8 cellular contexts compared by ENCODE assay signal in genomic region chr14:70808023-70808401, GRCh38. TPM values are rescaled to one million over a fixed set of nuclear protein-coding genes. Genes with fewer than 3 reads are reported as not detected.
DNase-seq lines count a peak whose midpoint lies in the region; ATAC-seq, FAIRE-seq and TF ChIP-seq lines count a peak whose summit lies in the region.

No MANE protein-coding gene starts in this region.

- DNase-seq in A549 (ENCODE audit: low read depth in 1 of 2, low spot score in 1 of 2) (peak; percentile 68 to 71), SK-N-MC (ENCODE audit: low read depth, low spot score) (no peak), astrocyte of the spinal cord (ENCODE audit: low read depth, low spot score) (no peak), mesendoderm (peak; percentile 91), foreskin melanocyte (no peak)
- DNase-seq in stimulated activated naive CD8-positive, alpha-beta T cell treated with anti-CD3 and anti-CD28 coated beads, Interleukin-15, amount 100 ng/mL, for 72 hours: peak; percentile 62 to 65

- peaks cover 28% of the 10 kb centered on the region for H3K4me1 ChIP-seq in A549
- no peaks in the 10 kb centered on the region for H3K4me1 ChIP-seq in mesendoderm (ENCODE audit: control insufficient read depth, low read depth, low read length)

- no peak overlapping the region for H3K18ac ChIP-seq in mesendoderm (ENCODE audit: low read length)

- H3K9me3 Mint-ChIP-seq in stimulated activated naive CD8-positive, alpha-beta T cell treated with anti-CD3 and anti-CD28 coated beads, Interleukin-15, amount 100 ng/mL, for 72 hours: no peaks in the 10 kb centered on the region

- CTCF ChIA-PET in A549 (lab: Yijun Ruan, JAX): interaction anchor here (4.2 kb wide), 1 partner anchor 9 kb away, joined by 20 read pairs; no protein-coding TSS in a partner anchor

- H3K23ac ChIP-seq in mesendoderm (ENCODE audit: low read length): no peak overlapping the region

- H3K4me3 ChIP-seq in A549 (peak overlapping the region; percentile 72), SK-N-MC (peak overlapping the region; percentile 80), astrocyte of the spinal cord (ENCODE audit: low read depth, low read length) (peak overlapping the region; percentile 57), mesendoderm (ENCODE audit: low read length) (peak overlapping the region; percentile 52)

- peak overlapping the region; percentile 71 for H3K56ac ChIP-seq in mesendoderm (ENCODE audit: low read length)

- H3K36me3 ChIP-seq in SK-N-MC (ENCODE audit: insufficient read depth, low read length): no peaks in the 10 kb centered on the region
- no peaks in the 10 kb centered on the region for H3K36me3 ChIP-seq in mesendoderm (ENCODE audit: control insufficient read depth, insufficient read depth, low read length)

- H3K4me3 Mint-ChIP-seq in stimulated activated naive CD8-positive, alpha-beta T cell treated with anti-CD3 and anti-CD28 coated beads, Interleukin-15, amount 100 ng/mL, for 72 hours: peak overlapping the region; percentile 83 to 90

- no peak for TF ChIP-seq RAD21 in A549 (conservative IDR thresholded peaks at IDR 0.05 in 1 of 2, IDR thresholded peaks at IDR 0.05 in 1 of 2)

- H3K9ac ChIP-seq in SK-N-MC (ENCODE audit: insufficient read length) (no peak overlapping the region), mesendoderm (ENCODE audit: low read length) (peak overlapping the region; percentile 67)

- H3K27ac Mint-ChIP-seq in stimulated activated naive CD8-positive, alpha-beta T cell treated with anti-CD3 and anti-CD28 coated beads, Interleukin-15, amount 100 ng/mL, for 72 hours: peak overlapping the region; percentile 42 to 52

- POLR2A ChIA-PET in A549 (lab: Yijun Ruan, JAX): interaction anchor here (0.6 to 2.5 kb wide), 3 partner anchors 10 to 169 kb away, joined by 3 to 18 read pairs (median 5); no protein-coding TSS in a partner anchor

- TF ChIP-seq EP300 in A549 (IDR thresholded peaks at IDR 0.05): no peak

- H3K4ac ChIP-seq in mesendoderm (ENCODE audit: low read depth, low read length): no peak overlapping the region

- H3K27me3 ChIP-seq in mesendoderm (ENCODE audit: insufficient read depth, low read length, poor library complexity): no peaks in the 10 kb centered on the region

- no peak overlapping the region for H2BK5ac ChIP-seq in mesendoderm (ENCODE audit: low read length)

- no peak for TF ChIP-seq POLR2A in A549 (IDR thresholded peaks at IDR 0.05; ENCODE audit: low read length)
- TF ChIP-seq POLR2A in GM19193 (IDR thresholded peaks at IDR 0.05; ENCODE audit: extremely low read depth, insufficient read depth, insufficient read length): peak; percentile 24

- H2AK5ac ChIP-seq in mesendoderm (ENCODE audit: low read length): no peak overlapping the region

- no peaks in the 10 kb centered on the region for H3K27me3 Mint-ChIP-seq in stimulated activated naive CD8-positive, alpha-beta T cell treated with anti-CD3 and anti-CD28 coated beads, Interleukin-15, amount 100 ng/mL, for 72 hours

- FAIRE-seq in A549 (lab: Jason Lieb, UNC): peak; percentile 49

- H4K5ac ChIP-seq in mesendoderm (ENCODE audit: low read length): no peak overlapping the region

- peaks cover 15% of the 10 kb centered on the region for H3K4me1 Mint-ChIP-seq in stimulated activated naive CD8-positive, alpha-beta T cell treated with anti-CD3 and anti-CD28 coated beads, Interleukin-15, amount 100 ng/mL, for 72 hours

- H3K9me3 ChIP-seq in A549 (no peaks in the 10 kb centered on the region), SK-N-MC (ENCODE audit: low read depth, low read length) (no peaks in the 10 kb centered on the region)

- WGBS in A549 (ENCODE audit: missing lambda C conversion rate): 4% methylated on average over 6 of the region's 6 CpGs
- no CpG with 5 or more reads among the region's 6 CpGs for WGBS in mesendoderm (ENCODE audit: extremely low coverage, insufficient coverage, low lambda C conversion rate)

- no peak overlapping the region for H4K8ac ChIP-seq in mesendoderm (ENCODE audit: low read depth, low read length)

- peaks cover 25% of the 10 kb centered on the region for H3K79me1 ChIP-seq in mesendoderm (ENCODE audit: low read length)

- H3K4me2 ChIP-seq in A549 (peak overlapping the region; percentile 70), mesendoderm (ENCODE audit: low read length) (peak overlapping the region; percentile 66)

- peaks cover 27% of the 10 kb centered on the region for H3K79me2 ChIP-seq in mesendoderm (ENCODE audit: control insufficient read depth, insufficient read depth, low read length)

- H3K27ac ChIP-seq in A549 (peak overlapping the region; percentile 81 to 91), SK-N-MC (no peak overlapping the region), mesendoderm (ENCODE audit: low read depth, low read length) (peak overlapping the region; percentile 38)

- in situ Hi-C loops in astrocyte of the spinal cord (cut with HindIII; ENCODE audit: low sequenced_read_pairs): no loop called here

- no peak overlapping the region for H2BK120ac ChIP-seq in mesendoderm (ENCODE audit: low read depth, low read length)

- no peak for TF ChIP-seq CTCF in A549 (IDR thresholded peaks at IDR 0.05)
- no peak for TF ChIP-seq CTCF in astrocyte of the spinal cord (IDR thresholded peaks at IDR 0.05; ENCODE audit: low read depth, low read length)

- H2BK15ac ChIP-seq in mesendoderm (replicated peaks; ENCODE audit: low read depth): no peak overlapping the region

- ATAC-seq in A549 (peak; percentile 31 to 55), HG03521 (IDR thresholded peaks at IDR 0.05; ENCODE audit: unreplicated experiment) (no peak)
- ATAC-seq in stimulated activated naive CD8-positive, alpha-beta T cell treated with anti-CD3 and anti-CD28 coated beads, Interleukin-15, amount 100 ng/mL, for 72 hours: peak; percentile 47

TF ChIP-seq in A549, 52 proteins besides CTCF, POLR2A, EP300 and RAD21:
- TF ChIP-seq KDM5A (IDR thresholded peaks at IDR 0.05): no peak
- 0 out of 2 replicates have a peak, but pooled peaks have one; percentile 30 for TF ChIP-seq MAX (IDR thresholded peaks at IDR 0.05)
- no peak for TF ChIP-seq HOXB13 (CRISPR knock-in tag; IDR thresholded peaks at IDR 0.05; ENCODE audit: low read depth)

RNA-seq across cellular contexts. Expression of gene MAP3K9, which starts 1.3 kb away (rescaled TPM):
- polyA plus RNA-seq in A549 (2011; rRNA removed) (8.5 and 10.2 TPM in 2 replicates), A549 (2017; fragmentation: RNase III; extraction: RNeasy Plus Mini Kit Qiagen cat#74134 plus additional on column Dnase treatment) (5.3 to 6.1 TPM (median 5.4 TPM) in 3 replicates)
- 3.0 and 3.8 TPM in 2 replicates for polyA plus RNA-seq in A549 (2012; cell fraction: cytosol; rRNA removed)
- 6.1 and 7.3 TPM in 2 replicates for polyA plus RNA-seq in A549 (2012; cell fraction: nucleus; rRNA removed)
- polyA minus RNA-seq in A549 (2011; rRNA and poly(A)+ RNA removed): 11.2 and 12.0 TPM in 2 replicates
- polyA plus RNA-seq in mesendoderm (2013, experiment 1 of 2): 6.3 TPM
- 6.4 TPM for polyA plus RNA-seq in mesendoderm (2013, experiment 2 of 2)

Comparison
In these comparisons a context has a peak if more than half of its experiments do, and no peak if none do; other contexts are left out.
1. DNase-seq: peak in A549 (2 of 2), mesendoderm (single experiment) and stimulated activated naive CD8-positive, alpha-beta T cell treated with anti-CD3 and anti-CD28 coated beads, Interleukin-15, amount 100 ng/mL, for 72 hours (2 of 2); none in SK-N-MC (single experiment), astrocyte of the spinal cord (single experiment) and foreskin melanocyte (single experiment).
2. Peak in every context shown above with its lines, with median percentiles within 50 percentile points of each other: H3K4me3 ChIP-seq.